Comparison of ENCODE assay signal across 12 cellular contexts in the genomic region with DNA sequence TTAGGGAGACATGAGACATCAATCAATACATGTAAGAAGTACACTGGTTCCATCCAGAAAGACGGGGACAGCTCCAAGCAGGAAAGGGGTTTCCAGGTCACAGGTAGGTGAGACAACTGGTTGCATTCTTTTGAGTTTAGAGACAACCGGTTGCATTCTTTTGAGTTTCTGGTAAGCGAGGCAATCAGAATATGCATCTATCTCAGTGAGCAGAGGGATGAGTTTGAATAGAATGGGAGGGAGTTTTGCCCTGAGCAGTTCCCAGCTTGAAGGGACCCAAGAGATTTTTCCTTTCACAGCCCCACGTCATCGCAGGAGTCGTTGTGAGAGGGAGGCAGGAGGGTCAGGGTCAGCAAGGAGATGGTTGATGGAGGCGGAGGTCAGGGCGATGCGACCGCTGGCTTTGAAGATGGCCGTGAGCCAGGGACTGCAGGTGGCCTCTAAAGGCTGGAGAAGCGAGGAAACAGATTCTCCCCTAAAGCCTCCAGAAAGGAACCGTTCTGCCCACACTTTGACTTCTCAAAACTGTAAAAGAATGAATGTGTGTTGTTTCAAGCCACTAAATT. TPM values are rescaled to one million over a fixed set of nuclear protein-coding genes. Genes with fewer than 3 reads are reported as not detected.
DNase-seq lines count a peak whose midpoint lies in the region; ATAC-seq and TF ChIP-seq lines count a peak whose summit lies in the region.
"Had no signal": no experiment of that assay in that cellular context is flagged by ENCODE, and none has a peak within 500 bp of the region (broad histone marks: within the 10 kb centered on the region; RNA-seq: fewer than 3 reads in every experiment).

No MANE protein-coding gene starts in this region.

- peaks cover 63% of the 10 kb centered on the region for H3K4me1 Mint-ChIP-seq in activated CD4-positive, alpha-beta T cell treated with anti-CD3 and anti-CD28 coated beads for 36 hours
- H3K4me1 Mint-ChIP-seq in activated CD4-positive, alpha-beta memory T cell treated with anti-CD3 and anti-CD28 coated beads for 36 hours (ENCODE audit: low read depth) = peaks cover 48% of the 10 kb centered on the region
- peaks cover 59% of the 10 kb centered on the region for H3K4me1 Mint-ChIP-seq in stimulated activated effector memory CD8-positive, alpha-beta T cell treated with anti-CD3 and anti-CD28 coated beads, Interleukin-12 subunit alpha, Interleukin-12 subunit beta, amount 100 ng/mL, for 72 hours

- POLR2A ChIA-PET in activated CD4-positive, alpha-beta T cell treated with anti-CD3 and anti-CD28 coated beads for 36 hours (lab: Charles Lee) = interaction anchor here (0.6 to 1.5 kb wide), 8 partner anchors 10 to 1016 kb away, joined by 3 to 13 read pairs (median 4); no protein-coding TSS in a partner anchor
- POLR2A ChIA-PET in activated CD4-positive, alpha-beta memory T cell treated with anti-CD3 and anti-CD28 coated beads for 36 hours (lab: Charles Lee) = interaction anchor here (1.0 to 2.3 kb wide), 5 partner anchors 9 to 54 kb away, joined by 3 to 7 read pairs (median 6); no protein-coding TSS in a partner anchor

- intact Hi-C loops in activated CD4-positive, alpha-beta T cell treated with anti-CD3 and anti-CD28 coated beads for 36 hours (cut with DNase I, micrococcal nuclease) = loop anchor here in 1 of 2 experiments (2.0 kb wide), 1 partner anchor 33 kb away; no protein-coding TSS in a partner anchor
- intact Hi-C loops in activated CD4-positive, alpha-beta memory T cell treated with anti-CD3 and anti-CD28 coated beads for 36 hours (cut with micrococcal nuclease) = loop anchor here (1.0 kb wide), 1 partner anchor 33 kb away; no protein-coding TSS in a partner anchor

- no peak for TF ChIP-seq CTCF in GM10266 (IDR thresholded peaks at IDR 0.05; ENCODE audit: control insufficient read depth, insufficient read depth, low read depth, missing control alignments)

- no peak for DNase-seq in activated CD4-positive, alpha-beta T cell treated with anti-CD3 and anti-CD28 coated beads for 36 hours
- no peak for DNase-seq in activated CD4-positive, alpha-beta T cell treated with anti-CD3 and anti-CD28 coated beads for 48 hours
- DNase-seq in activated CD4-positive, alpha-beta memory T cell treated with anti-CD3 and anti-CD28 coated beads for 36 hours = no peak
- DNase-seq in stimulated activated effector memory CD8-positive, alpha-beta T cell treated with anti-CD3 and anti-CD28 coated beads, Interleukin-12 subunit alpha, Interleukin-12 subunit beta, amount 100 ng/mL, for 72 hours (ENCODE audit: low spot score in 2 of 2) = no peak
- no peak for DNase-seq in GM10266 (ENCODE audit: extremely low spot score)
- DNase-seq in activated effector memory CD4-positive, alpha-beta T cell treated with Interleukin-2 at 50 U/mL for 16 hours = no peak
- DNase-seq: brain microvascular endothelial cell, NCI-H1694 treated with DMSO at 0.1 percent for 48 hours had no signal

- CTCF ChIA-PET in activated CD4-positive, alpha-beta T cell treated with anti-CD3 and anti-CD28 coated beads for 36 hours (lab: Charles Lee) = interaction anchor here (0.5 to 4.6 kb wide), 5 partner anchors 39 to 627 kb away, joined by 3 to 37 read pairs (median 4); no protein-coding TSS in a partner anchor
- CTCF ChIA-PET in activated CD4-positive, alpha-beta memory T cell treated with anti-CD3 and anti-CD28 coated beads for 36 hours (lab: Charles Lee) = interaction anchor here (1.3 to 3.1 kb wide), 3 partner anchors 12 to 53 kb away, joined by 3 to 20 read pairs (median 5); no protein-coding TSS in a partner anchor

- H3K9me3 Mint-ChIP-seq in activated CD4-positive, alpha-beta T cell treated with anti-CD3 and anti-CD28 coated beads for 36 hours (ENCODE audit: low read depth) = no peaks in the 10 kb centered on the region
- H3K9me3 Mint-ChIP-seq in activated CD4-positive, alpha-beta memory T cell treated with anti-CD3 and anti-CD28 coated beads for 36 hours = peaks cover 5% of the 10 kb centered on the region
- H3K9me3 Mint-ChIP-seq in stimulated activated effector memory CD8-positive, alpha-beta T cell treated with anti-CD3 and anti-CD28 coated beads, Interleukin-12 subunit alpha, Interleukin-12 subunit beta, amount 100 ng/mL, for 72 hours = no peaks in the 10 kb centered on the region

- H3K36me3 Mint-ChIP-seq in activated CD4-positive, alpha-beta T cell treated with anti-CD3 and anti-CD28 coated beads for 36 hours (ENCODE audit: low read depth) = peaks cover 17% of the 10 kb centered on the region
- peaks cover 5% of the 10 kb centered on the region for H3K36me3 Mint-ChIP-seq in activated CD4-positive, alpha-beta memory T cell treated with anti-CD3 and anti-CD28 coated beads for 36 hours
- H3K36me3 Mint-ChIP-seq in stimulated activated effector memory CD8-positive, alpha-beta T cell treated with anti-CD3 and anti-CD28 coated beads, Interleukin-12 subunit alpha, Interleukin-12 subunit beta, amount 100 ng/mL, for 72 hours = peaks cover 27% of the 10 kb centered on the region

- peak overlapping the region; percentile 49 for H3K4me3 Mint-ChIP-seq in activated CD4-positive, alpha-beta T cell treated with anti-CD3 and anti-CD28 coated beads for 36 hours
- H3K4me3 Mint-ChIP-seq in activated CD4-positive, alpha-beta memory T cell treated with anti-CD3 and anti-CD28 coated beads for 36 hours = peak overlapping the region; percentile 7
- H3K4me3 Mint-ChIP-seq in stimulated activated effector memory CD8-positive, alpha-beta T cell treated with anti-CD3 and anti-CD28 coated beads, Interleukin-12 subunit alpha, Interleukin-12 subunit beta, amount 100 ng/mL, for 72 hours = peak overlapping the region; percentile 58

- peak; percentile 0 for ATAC-seq in activated CD4-positive, alpha-beta T cell treated with anti-CD3 and anti-CD28 coated beads for 36 hours
- peak; percentile 16 for ATAC-seq in HG02840 (IDR thresholded peaks at IDR 0.05; ENCODE audit: low FRiP score, unreplicated experiment)
- ATAC-seq in stimulated activated effector memory CD8-positive, alpha-beta T cell treated with anti-CD3 and anti-CD28 coated beads, Interleukin-12 subunit alpha, Interleukin-12 subunit beta, amount 100 ng/mL, for 72 hours = no peak
- ATAC-seq in GM21526 (IDR thresholded peaks at IDR 0.05; ENCODE audit: low FRiP score, unreplicated experiment) = no peak

- peak overlapping the region; percentile 84 for H3K27ac Mint-ChIP-seq in activated CD4-positive, alpha-beta T cell treated with anti-CD3 and anti-CD28 coated beads for 36 hours
- peak overlapping the region; percentile 95 for H3K27ac Mint-ChIP-seq in activated CD4-positive, alpha-beta memory T cell treated with anti-CD3 and anti-CD28 coated beads for 36 hours
- peak overlapping the region; percentile 90 for H3K27ac Mint-ChIP-seq in stimulated activated effector memory CD8-positive, alpha-beta T cell treated with anti-CD3 and anti-CD28 coated beads, Interleukin-12 subunit alpha, Interleukin-12 subunit beta, amount 100 ng/mL, for 72 hours

- H3K27me3 Mint-ChIP-seq in activated CD4-positive, alpha-beta T cell treated with anti-CD3 and anti-CD28 coated beads for 36 hours = no peaks in the 10 kb centered on the region
- peaks cover 7% of the 10 kb centered on the region for H3K27me3 Mint-ChIP-seq in activated CD4-positive, alpha-beta memory T cell treated with anti-CD3 and anti-CD28 coated beads for 36 hours

RNA-seq across cellular contexts. Expression of a gene that starts 36.5 kb away (rescaled TPM):
- total RNA-seq in activated CD4-positive, alpha-beta T cell treated with anti-CD3 and anti-CD28 coated beads for 36 hours = 100 to 1,000 TPM; 227 to 250 TPM
- total RNA-seq in activated CD4-positive, alpha-beta memory T cell treated with anti-CD3 and anti-CD28 coated beads for 36 hours = 10 to 100 TPM; 41.7 to 43.1 TPM
- total RNA-seq: G401, RPMI7951 had no signal

Comparison
In these comparisons a context has a peak if more than half of its experiments do, and no peak if none do; other contexts are left out.
1. ATAC-seq: peak in activated CD4-positive, alpha-beta T cell treated with anti-CD3 and anti-CD28 coated beads for 36 hours (single experiment) and HG02840 (single experiment); none in stimulated activated effector memory CD8-positive, alpha-beta T cell treated with anti-CD3 and anti-CD28 coated beads, Interleukin-12 subunit alpha, Interleukin-12 subunit beta, amount 100 ng/mL, for 72 hours (single experiment) and GM21526 (single experiment).
2. H3K4me3 Mint-ChIP-seq: peak in every context shown above with its lines; median percentile 58 in stimulated activated effector memory CD8-positive, alpha-beta T cell treated with anti-CD3 and anti-CD28 coated beads, Interleukin-12 subunit alpha, Interleukin-12 subunit beta, amount 100 ng/mL, for 72 hours; 49 in activated CD4-positive, alpha-beta T cell treated with anti-CD3 and anti-CD28 coated beads for 36 hours; 7 in activated CD4-positive, alpha-beta memory T cell treated with anti-CD3 and anti-CD28 coated beads for 36 hours.
3. RNA of a gene that starts 36.5 kb away (total RNA-seq): 227 to 250 TPM in activated CD4-positive, alpha-beta T cell treated with anti-CD3 and anti-CD28 coated beads for 36 hours; 41.7 to 43.1 TPM in activated CD4-positive, alpha-beta memory T cell treated with anti-CD3 and anti-CD28 coated beads for 36 hours; every median in the first group is over 4 times any median in the second.
4. Peak in every context shown above with its lines, with median percentiles within 50 percentile points of each other: H3K27ac Mint-ChIP-seq.